In the genomic region with DNA sequence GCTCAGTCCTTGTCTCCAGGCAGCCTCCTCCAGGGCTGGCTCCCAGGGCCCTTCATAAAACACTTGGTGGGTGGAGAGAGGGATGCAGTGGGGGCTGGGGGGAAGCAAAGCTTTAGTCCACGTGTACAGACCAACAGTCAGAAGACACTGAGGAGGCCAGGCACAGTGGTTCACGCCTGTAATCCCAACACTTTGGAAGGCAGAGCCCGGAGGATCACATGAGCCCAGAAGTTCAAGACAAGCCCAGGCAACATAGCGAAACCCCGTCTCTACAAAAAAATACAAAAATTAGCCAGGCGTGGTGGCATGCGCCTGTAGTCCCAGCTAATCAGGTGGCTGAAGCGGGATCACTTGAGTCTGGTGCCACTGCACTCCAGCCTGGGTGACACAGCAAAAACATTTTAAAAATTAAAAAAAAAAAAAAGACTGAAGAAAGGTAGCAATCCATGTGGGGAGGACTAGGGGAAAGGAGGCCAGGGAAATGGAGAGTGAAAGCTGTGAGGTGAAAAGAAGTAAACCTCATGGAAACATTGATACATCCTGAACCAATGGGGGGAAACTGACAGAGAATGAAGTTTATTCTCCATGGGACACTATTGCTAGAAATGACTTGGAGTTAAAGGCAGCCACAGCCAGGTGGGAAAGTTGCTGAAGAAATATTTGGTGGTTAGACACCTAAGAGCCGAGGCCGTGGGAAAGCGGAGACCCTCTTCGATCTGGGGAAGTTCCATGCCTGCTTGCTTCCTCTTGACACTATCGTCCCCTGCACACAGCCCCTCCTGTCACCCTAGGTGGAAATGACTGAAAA, we compare ENCODE assay signal across 1 cellular context.
TF ChIP-seq lines count a peak whose summit lies in the region.

No MANE protein-coding gene starts in this region.

TF ChIP-seq in GM23338, 12 proteins besides CTCF, POLR2A, EP300 and RAD21 (continued from another document):
- TF ChIP-seq, protein P1, sequence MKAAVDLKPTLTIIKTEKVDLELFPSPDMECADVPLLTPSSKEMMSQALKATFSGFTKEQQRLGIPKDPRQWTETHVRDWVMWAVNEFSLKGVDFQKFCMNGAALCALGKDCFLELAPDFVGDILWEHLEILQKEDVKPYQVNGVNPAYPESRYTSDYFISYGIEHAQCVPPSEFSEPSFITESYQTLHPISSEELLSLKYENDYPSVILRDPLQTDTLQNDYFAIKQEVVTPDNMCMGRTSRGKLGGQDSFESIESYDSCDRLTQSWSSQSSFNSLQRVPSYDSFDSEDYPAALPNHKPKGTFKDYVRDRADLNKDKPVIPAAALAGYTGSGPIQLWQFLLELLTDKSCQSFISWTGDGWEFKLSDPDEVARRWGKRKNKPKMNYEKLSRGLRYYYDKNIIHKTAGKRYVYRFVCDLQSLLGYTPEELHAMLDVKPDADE (IDR thresholded peaks at IDR 0.05), result no peak
- TF ChIP-seq CREB1 (CRISPR knock-in tag; IDR thresholded peaks at IDR 0.05; ENCODE audit: low read depth), result no peak
- TF ChIP-seq, protein P2, sequence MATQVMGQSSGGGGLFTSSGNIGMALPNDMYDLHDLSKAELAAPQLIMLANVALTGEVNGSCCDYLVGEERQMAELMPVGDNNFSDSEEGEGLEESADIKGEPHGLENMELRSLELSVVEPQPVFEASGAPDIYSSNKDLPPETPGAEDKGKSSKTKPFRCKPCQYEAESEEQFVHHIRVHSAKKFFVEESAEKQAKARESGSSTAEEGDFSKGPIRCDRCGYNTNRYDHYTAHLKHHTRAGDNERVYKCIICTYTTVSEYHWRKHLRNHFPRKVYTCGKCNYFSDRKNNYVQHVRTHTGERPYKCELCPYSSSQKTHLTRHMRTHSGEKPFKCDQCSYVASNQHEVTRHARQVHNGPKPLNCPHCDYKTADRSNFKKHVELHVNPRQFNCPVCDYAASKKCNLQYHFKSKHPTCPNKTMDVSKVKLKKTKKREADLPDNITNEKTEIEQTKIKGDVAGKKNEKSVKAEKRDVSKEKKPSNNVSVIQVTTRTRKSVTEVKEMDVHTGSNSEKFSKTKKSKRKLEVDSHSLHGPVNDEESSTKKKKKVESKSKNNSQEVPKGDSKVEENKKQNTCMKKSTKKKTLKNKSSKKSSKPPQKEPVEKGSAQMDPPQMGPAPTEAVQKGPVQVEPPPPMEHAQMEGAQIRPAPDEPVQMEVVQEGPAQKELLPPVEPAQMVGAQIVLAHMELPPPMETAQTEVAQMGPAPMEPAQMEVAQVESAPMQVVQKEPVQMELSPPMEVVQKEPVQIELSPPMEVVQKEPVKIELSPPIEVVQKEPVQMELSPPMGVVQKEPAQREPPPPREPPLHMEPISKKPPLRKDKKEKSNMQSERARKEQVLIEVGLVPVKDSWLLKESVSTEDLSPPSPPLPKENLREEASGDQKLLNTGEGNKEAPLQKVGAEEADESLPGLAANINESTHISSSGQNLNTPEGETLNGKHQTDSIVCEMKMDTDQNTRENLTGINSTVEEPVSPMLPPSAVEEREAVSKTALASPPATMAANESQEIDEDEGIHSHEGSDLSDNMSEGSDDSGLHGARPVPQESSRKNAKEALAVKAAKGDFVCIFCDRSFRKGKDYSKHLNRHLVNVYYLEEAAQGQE (IDR thresholded peaks at IDR 0.05; ENCODE audit: unreplicated experiment), result no peak
- TF ChIP-seq EZH2phosphoT487 (IDR thresholded peaks at IDR 0.05; ENCODE audit: unreplicated experiment), result no peak
- no peak for TF ChIP-seq STAT1 (IDR thresholded peaks at IDR 0.05; ENCODE audit: unreplicated experiment)
- TF ChIP-seq NANOG (IDR thresholded peaks at IDR 0.05; ENCODE audit: borderline replicate concordance), result no peak
- TF ChIP-seq, protein P3, sequence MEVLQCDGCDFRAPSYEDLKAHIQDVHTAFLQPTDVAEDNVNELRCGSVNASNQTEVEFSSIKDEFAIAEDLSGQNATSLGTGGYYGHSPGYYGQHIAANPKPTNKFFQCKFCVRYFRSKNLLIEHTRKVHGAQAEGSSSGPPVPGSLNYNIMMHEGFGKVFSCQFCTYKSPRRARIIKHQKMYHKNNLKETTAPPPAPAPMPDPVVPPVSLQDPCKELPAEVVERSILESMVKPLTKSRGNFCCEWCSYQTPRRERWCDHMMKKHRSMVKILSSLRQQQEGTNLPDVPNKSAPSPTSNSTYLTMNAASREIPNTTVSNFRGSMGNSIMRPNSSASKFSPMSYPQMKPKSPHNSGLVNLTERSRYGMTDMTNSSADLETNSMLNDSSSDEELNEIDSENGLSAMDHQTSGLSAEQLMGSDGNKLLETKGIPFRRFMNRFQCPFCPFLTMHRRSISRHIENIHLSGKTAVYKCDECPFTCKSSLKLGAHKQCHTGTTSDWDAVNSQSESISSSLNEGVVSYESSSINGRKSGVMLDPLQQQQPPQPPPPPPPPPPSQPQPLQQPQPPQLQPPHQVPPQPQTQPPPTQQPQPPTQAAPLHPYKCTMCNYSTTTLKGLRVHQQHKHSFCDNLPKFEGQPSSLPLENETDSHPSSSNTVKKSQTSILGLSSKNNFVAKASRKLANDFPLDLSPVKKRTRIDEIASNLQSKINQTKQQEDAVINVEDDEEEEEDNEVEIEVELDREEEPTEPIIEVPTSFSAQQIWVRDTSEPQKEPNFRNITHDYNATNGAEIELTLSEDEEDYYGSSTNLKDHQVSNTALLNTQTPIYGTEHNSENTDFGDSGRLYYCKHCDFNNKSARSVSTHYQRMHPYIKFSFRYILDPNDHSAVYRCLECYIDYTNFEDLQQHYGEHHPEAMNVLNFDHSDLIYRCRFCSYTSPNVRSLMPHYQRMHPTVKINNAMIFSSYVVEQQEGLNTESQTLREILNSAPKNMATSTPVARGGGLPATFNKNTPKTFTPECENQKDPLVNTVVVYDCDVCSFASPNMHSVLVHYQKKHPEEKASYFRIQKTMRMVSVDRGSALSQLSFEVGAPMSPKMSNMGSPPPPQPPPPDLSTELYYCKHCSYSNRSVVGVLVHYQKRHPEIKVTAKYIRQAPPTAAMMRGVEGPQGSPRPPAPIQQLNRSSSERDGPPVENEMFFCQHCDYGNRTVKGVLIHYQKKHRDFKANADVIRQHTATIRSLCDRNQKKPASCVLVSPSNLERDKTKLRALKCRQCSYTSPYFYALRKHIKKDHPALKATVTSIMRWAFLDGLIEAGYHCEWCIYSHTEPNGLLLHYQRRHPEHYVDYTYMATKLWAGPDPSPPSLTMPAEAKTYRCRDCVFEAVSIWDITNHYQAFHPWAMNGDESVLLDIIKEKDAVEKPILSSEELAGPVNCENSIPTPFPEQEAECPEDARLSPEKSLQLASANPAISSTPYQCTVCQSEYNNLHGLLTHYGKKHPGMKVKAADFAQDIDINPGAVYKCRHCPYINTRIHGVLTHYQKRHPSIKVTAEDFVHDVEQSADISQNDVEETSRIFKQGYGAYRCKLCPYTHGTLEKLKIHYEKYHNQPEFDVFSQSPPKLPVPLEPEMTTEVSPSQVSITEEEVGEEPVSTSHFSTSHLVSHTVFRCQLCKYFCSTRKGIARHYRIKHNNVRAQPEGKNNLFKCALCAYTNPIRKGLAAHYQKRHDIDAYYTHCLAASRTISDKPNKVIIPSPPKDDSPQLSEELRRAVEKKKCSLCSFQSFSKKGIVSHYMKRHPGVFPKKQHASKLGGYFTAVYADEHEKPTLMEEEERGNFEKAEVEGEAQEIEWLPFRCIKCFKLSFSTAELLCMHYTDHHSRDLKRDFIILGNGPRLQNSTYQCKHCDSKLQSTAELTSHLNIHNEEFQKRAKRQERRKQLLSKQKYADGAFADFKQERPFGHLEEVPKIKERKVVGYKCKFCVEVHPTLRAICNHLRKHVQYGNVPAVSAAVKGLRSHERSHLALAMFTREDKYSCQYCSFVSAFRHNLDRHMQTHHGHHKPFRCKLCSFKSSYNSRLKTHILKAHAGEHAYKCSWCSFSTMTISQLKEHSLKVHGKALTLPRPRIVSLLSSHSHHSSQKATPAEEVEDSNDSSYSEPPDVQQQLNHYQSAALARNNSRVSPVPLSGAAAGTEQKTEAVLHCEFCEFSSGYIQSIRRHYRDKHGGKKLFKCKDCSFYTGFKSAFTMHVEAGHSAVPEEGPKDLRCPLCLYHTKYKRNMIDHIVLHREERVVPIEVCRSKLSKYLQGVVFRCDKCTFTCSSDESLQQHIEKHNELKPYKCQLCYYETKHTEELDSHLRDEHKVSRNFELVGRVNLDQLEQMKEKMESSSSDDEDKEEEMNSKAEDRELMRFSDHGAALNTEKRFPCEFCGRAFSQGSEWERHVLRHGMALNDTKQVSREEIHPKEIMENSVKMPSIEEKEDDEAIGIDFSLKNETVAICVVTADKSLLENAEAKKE (CRISPR knock-in tag; IDR thresholded peaks at IDR 0.05), result no peak
- no peak for TF ChIP-seq EZH2 (IDR thresholded peaks at IDR 0.05; ENCODE audit: low read depth, unreplicated experiment)
- no peak for TF ChIP-seq POLR2AphosphoS5 (IDR thresholded peaks at IDR 0.05; ENCODE audit: low read depth)
- no peak for TF ChIP-seq ZNF114 (CRISPR knock-in tag; IDR thresholded peaks at IDR 0.05)
- no peak for TF ChIP-seq JUNB (IDR thresholded peaks at IDR 0.05; ENCODE audit: unreplicated experiment)
